In genomic region chrY:8564421-8564820, GRCh38 we compare ENCODE assay signal across 32 cellular contexts.
"Had no signal": no experiment of that assay in that cellular context is flagged by ENCODE, and none has a peak within 500 bp of the region (broad histone marks: within the 10 kb centered on the region; RNA-seq: fewer than 3 reads in every experiment).

No MANE protein-coding gene starts in this region.

- H3K27ac ChIP-seq: ascending aorta, cardiac muscle cell, VCaP had no signal

- H3K36me3 ChIP-seq: ascending aorta, cardiac muscle cell had no signal

- H3K27me3 ChIP-seq: ascending aorta, cardiac muscle cell had no signal

- DNase-seq: activated B cell treated with CpG ODN at 0.5 μM for 24 hours; activated CD4-positive, alpha-beta memory T cell treated with anti-CD3 and anti-CD28 coated beads for 36 hours; activated CD4-positive, alpha-beta T cell treated with anti-CD3 and anti-CD28 coated beads for 4 hours; activated CD4-positive, alpha-beta T cell treated with anti-CD3 and anti-CD28 coated beads, Interleukin-2, amount 10 ng/mL, durations not matched to agents 24 days and 14 days; activated CD4-positive, alpha-beta T cell treated with anti-CD3 and anti-CD28 coated beads, Interleukin-2, amount 50 U/mL, for 1 hour; activated CD4-positive, alpha-beta T cell treated with anti-CD3 and anti-CD28 coated beads, Interleukin-2, amount 50 U/mL, for 4 hours; activated CD4-positive, CD25-positive, alpha-beta regulatory T cell treated with anti-CD3 and anti-CD28 coated beads, Interleukin-2, amount 50 U/mL, for 72 hours; activated CD8-positive, alpha-beta memory T cell treated with anti-CD3 and anti-CD28 coated beads, Interleukin-2, amount 50 U/mL, for 4 hours; activated CD8-positive, alpha-beta T cell treated with anti-CD3 and anti-CD28 coated beads for 36 hours; activated gamma-delta T cell; activated naive CD4-positive, alpha-beta T cell treated with anti-CD3 and anti-CD28 coated beads, Interleukin-2, amount 10 ng/mL, durations not matched to agents 7 days and 5 days; activated naive CD4-positive, alpha-beta T cell treated with Interleukin-2 at 50 U/mL for 16 hours; activated naive CD8-positive, alpha-beta T cell treated with anti-CD3 and anti-CD28 coated beads, Interleukin-2, amount 10 ng/mL, durations not matched to agents 7 days and 5 days; activated naive CD8-positive, alpha-beta T cell treated with anti-CD3 and anti-CD28 coated beads, Interleukin-2, amount 50 U/mL, for 24 hours; activated T-cell treated with anti-CD3 and anti-CD28 coated beads for 4 hours; activated T-cell treated with anti-CD3 and anti-CD28 coated beads, Interleukin-2, amount 50 U/mL, for 1 hour; activated T-cell treated with anti-CD3 and anti-CD28 coated beads, Interleukin-2, amount 50 U/mL, for 4 hours; activated T-cell treated with anti-CD3 and anti-CD28 coated beads, Interleukin-2, amount 50 U/mL, for 72 hours; T-helper 1 cell; T-helper 2 cell; T-helper 9 cell had no signal

- ATAC-seq: activated CD8-positive, alpha-beta T cell treated with anti-CD3 and anti-CD28 coated beads for 36 hours; activated naive CD8-positive, alpha-beta T cell treated with anti-CD3 and anti-CD28 coated beads, Interleukin-2, amount 50 U/mL, for 24 hours; activated T-cell treated with anti-CD3 and anti-CD28 coated beads, Interleukin-2, amount 50 U/mL, for 4 hours; activated T-cell treated with anti-CD3 and anti-CD28 coated beads, Interleukin-2, amount 50 U/mL, for 72 hours; activated T-helper 17 cell treated with anti-CD3 and anti-CD28 coated beads, Interleukin-2, amount 50 U/mL, for 72 hours had no signal

- H3K4me1 Mint-ChIP-seq: activated B cell treated with CpG ODN at 0.5 μM for 24 hours; activated CD4-positive, alpha-beta T cell treated with anti-CD3 and anti-CD28 coated beads, Interleukin-2, amount 10 ng/mL, durations not matched to agents 24 days and 14 days; activated naive CD4-positive, alpha-beta T cell treated with anti-CD3 and anti-CD28 coated beads, Interleukin-2, amount 10 ng/mL, durations not matched to agents 7 days and 5 days; activated naive CD4-positive, alpha-beta T cell treated with anti-CD3 and anti-CD28 coated beads, Interleukin-2, amount 50 U/mL, for 24 hours; activated naive CD8-positive, alpha-beta T cell treated with anti-CD3 and anti-CD28 coated beads, Interleukin-2, amount 10 ng/mL, durations not matched to agents 7 days and 5 days; activated naive CD8-positive, alpha-beta T cell treated with anti-CD3 and anti-CD28 coated beads, Interleukin-2, amount 50 U/mL, for 24 hours; activated T-helper 17 cell treated with anti-CD3 and anti-CD28 coated beads, Interleukin-2, amount 50 U/mL, for 72 hours; brain; central memory CD8-positive, alpha-beta T cell had no signal

- H3K36me3 Mint-ChIP-seq: activated CD4-positive, alpha-beta memory T cell treated with anti-CD3 and anti-CD28 coated beads for 36 hours; activated naive CD4-positive, alpha-beta T cell treated with anti-CD3 and anti-CD28 coated beads, Interleukin-2, amount 10 ng/mL, durations not matched to agents 7 days and 5 days; activated naive CD4-positive, alpha-beta T cell treated with anti-CD3 and anti-CD28 coated beads, Interleukin-2, amount 50 U/mL, for 24 hours; activated naive CD8-positive, alpha-beta T cell; activated naive CD8-positive, alpha-beta T cell treated with anti-CD3 and anti-CD28 coated beads, Interleukin-2, amount 10 ng/mL, durations not matched to agents 7 days and 5 days; brain had no signal

- H3K4me3 Mint-ChIP-seq: activated B cell treated with CpG ODN at 0.5 μM for 24 hours; activated CD4-positive, alpha-beta memory T cell treated with anti-CD3 and anti-CD28 coated beads for 36 hours; activated CD4-positive, alpha-beta T cell treated with anti-CD3 and anti-CD28 coated beads, Interleukin-2, amount 10 ng/mL, durations not matched to agents 24 days and 14 days; activated CD8-positive, alpha-beta T cell treated with anti-CD3 and anti-CD28 coated beads for 36 hours; activated naive CD4-positive, alpha-beta T cell treated with anti-CD3 and anti-CD28 coated beads, Interleukin-2, amount 10 ng/mL, durations not matched to agents 7 days and 5 days; activated naive CD4-positive, alpha-beta T cell treated with anti-CD3 and anti-CD28 coated beads, Interleukin-2, amount 50 U/mL, for 24 hours; activated naive CD8-positive, alpha-beta T cell; activated naive CD8-positive, alpha-beta T cell treated with anti-CD3 and anti-CD28 coated beads, Interleukin-2, amount 10 ng/mL, durations not matched to agents 7 days and 5 days; activated naive CD8-positive, alpha-beta T cell treated with anti-CD3 and anti-CD28 coated beads, Interleukin-2, amount 50 U/mL, for 24 hours; activated T-cell treated with anti-CD3 and anti-CD28 coated beads, Interleukin-2, amount 50 U/mL, for 4 hours; activated T-cell treated with anti-CD3 and anti-CD28 coated beads, Interleukin-2, amount 50 U/mL, for 72 hours; activated T-helper 1 cell treated with anti-CD3 and anti-CD28 coated beads, Interleukin-12 subunit alpha, Interleukin-12 subunit beta, Interleukin-2, Interleukin-4 antibody, amounts not matched to agents 30 ng/mL and 10 ng/mL and 1 ng/mL, durations not matched to agents 14 hours and 24 hours and 36 hours; activated T-helper 17 cell treated with anti-CD3 and anti-CD28 coated beads, Interleukin-2, amount 50 U/mL, for 72 hours; brain; central memory CD8-positive, alpha-beta T cell; T-helper 1 cell treated with Interleukin-12 subunit alpha and Interleukin-12 subunit beta and Interleukin-4 antibody, amounts not matched to agents 30 μg/mL and 1 μg/mL, for 36 hours; T-helper 2 cell treated with Interferon-gamma antibody and Interleukin-4, amounts not matched to agents 5 μg/mL and 100 μg/mL, for 36 hours had no signal

- H3K9me3 Mint-ChIP-seq: activated B cell treated with CpG ODN at 0.5 μM for 24 hours; activated CD4-positive, alpha-beta memory T cell treated with anti-CD3 and anti-CD28 coated beads for 36 hours; activated CD4-positive, alpha-beta T cell treated with anti-CD3 and anti-CD28 coated beads, Interleukin-2, amount 10 ng/mL, durations not matched to agents 24 days and 14 days; activated CD8-positive, alpha-beta T cell treated with anti-CD3 and anti-CD28 coated beads for 36 hours; activated naive CD4-positive, alpha-beta T cell treated with anti-CD3 and anti-CD28 coated beads, Interleukin-2, amount 10 ng/mL, durations not matched to agents 7 days and 5 days; activated naive CD4-positive, alpha-beta T cell treated with anti-CD3 and anti-CD28 coated beads, Interleukin-2, amount 50 U/mL, for 24 hours; activated naive CD8-positive, alpha-beta T cell treated with anti-CD3 and anti-CD28 coated beads, Interleukin-2, amount 10 ng/mL, durations not matched to agents 7 days and 5 days; activated naive CD8-positive, alpha-beta T cell treated with anti-CD3 and anti-CD28 coated beads, Interleukin-2, amount 50 U/mL, for 24 hours; activated T-cell treated with anti-CD3 and anti-CD28 coated beads, Interleukin-2, amount 50 U/mL, for 4 hours; activated T-cell treated with anti-CD3 and anti-CD28 coated beads, Interleukin-2, amount 50 U/mL, for 72 hours; activated T-helper 1 cell treated with anti-CD3 and anti-CD28 coated beads, Interleukin-12 subunit alpha, Interleukin-12 subunit beta, Interleukin-2, Interleukin-4 antibody, amounts not matched to agents 30 ng/mL and 10 ng/mL and 1 ng/mL, durations not matched to agents 14 hours and 24 hours and 36 hours; activated T-helper 17 cell treated with anti-CD3 and anti-CD28 coated beads, Interleukin-2, amount 50 U/mL, for 72 hours; central memory CD8-positive, alpha-beta T cell; T-helper 1 cell treated with Interleukin-12 subunit alpha and Interleukin-12 subunit beta and Interleukin-4 antibody, amounts not matched to agents 30 μg/mL and 1 μg/mL, for 36 hours; T-helper 2 cell treated with Interferon-gamma antibody and Interleukin-4, amounts not matched to agents 5 μg/mL and 100 μg/mL, for 36 hours had no signal

- H3K4me3 ChIP-seq: ascending aorta, cardiac muscle cell had no signal

- H3K27me3 Mint-ChIP-seq: activated B cell treated with CpG ODN at 0.5 μM for 24 hours; activated CD4-positive, alpha-beta memory T cell treated with anti-CD3 and anti-CD28 coated beads for 36 hours; activated CD4-positive, alpha-beta T cell treated with anti-CD3 and anti-CD28 coated beads, Interleukin-2, amount 10 ng/mL, durations not matched to agents 24 days and 14 days; activated CD8-positive, alpha-beta T cell treated with anti-CD3 and anti-CD28 coated beads for 36 hours; activated naive CD4-positive, alpha-beta T cell treated with anti-CD3 and anti-CD28 coated beads, Interleukin-2, amount 10 ng/mL, durations not matched to agents 7 days and 5 days; activated naive CD4-positive, alpha-beta T cell treated with anti-CD3 and anti-CD28 coated beads, Interleukin-2, amount 50 U/mL, for 24 hours; activated naive CD8-positive, alpha-beta T cell; activated naive CD8-positive, alpha-beta T cell treated with anti-CD3 and anti-CD28 coated beads, Interleukin-2, amount 10 ng/mL, durations not matched to agents 7 days and 5 days; activated naive CD8-positive, alpha-beta T cell treated with anti-CD3 and anti-CD28 coated beads, Interleukin-2, amount 50 U/mL, for 24 hours; activated T-helper 17 cell treated with anti-CD3 and anti-CD28 coated beads, Interleukin-2, amount 50 U/mL, for 72 hours; brain had no signal

- H3K27ac Mint-ChIP-seq: activated B cell treated with CpG ODN at 0.5 μM for 24 hours; activated CD4-positive, alpha-beta memory T cell treated with anti-CD3 and anti-CD28 coated beads for 36 hours; activated CD4-positive, alpha-beta T cell treated with anti-CD3 and anti-CD28 coated beads, Interleukin-2, amount 10 ng/mL, durations not matched to agents 24 days and 14 days; activated CD8-positive, alpha-beta T cell treated with anti-CD3 and anti-CD28 coated beads for 36 hours; activated naive CD4-positive, alpha-beta T cell treated with anti-CD3 and anti-CD28 coated beads, Interleukin-2, amount 10 ng/mL, durations not matched to agents 7 days and 5 days; activated naive CD4-positive, alpha-beta T cell treated with anti-CD3 and anti-CD28 coated beads, Interleukin-2, amount 50 U/mL, for 24 hours; activated naive CD8-positive, alpha-beta T cell; activated naive CD8-positive, alpha-beta T cell treated with anti-CD3 and anti-CD28 coated beads, Interleukin-2, amount 10 ng/mL, durations not matched to agents 7 days and 5 days; activated naive CD8-positive, alpha-beta T cell treated with anti-CD3 and anti-CD28 coated beads, Interleukin-2, amount 50 U/mL, for 24 hours; activated T-cell treated with anti-CD3 and anti-CD28 coated beads, Interleukin-2, amount 50 U/mL, for 72 hours; activated T-helper 1 cell treated with anti-CD3 and anti-CD28 coated beads, Interleukin-12 subunit alpha, Interleukin-12 subunit beta, Interleukin-2, Interleukin-4 antibody, amounts not matched to agents 30 ng/mL and 10 ng/mL and 1 ng/mL, durations not matched to agents 14 hours and 24 hours and 36 hours; activated T-helper 17 cell treated with anti-CD3 and anti-CD28 coated beads, Interleukin-2, amount 50 U/mL, for 72 hours; brain; T-helper 1 cell treated with Interleukin-12 subunit alpha and Interleukin-12 subunit beta and Interleukin-4 antibody, amounts not matched to agents 30 μg/mL and 1 μg/mL, for 36 hours; T-helper 2 cell treated with Interferon-gamma antibody and Interleukin-4, amounts not matched to agents 5 μg/mL and 100 μg/mL, for 36 hours had no signal

- H3K9me3 ChIP-seq: ascending aorta had no signal

- H3K4me1 ChIP-seq: ascending aorta had no signal
